ENCODE assay signal across 1 cellular context in the genomic region with DNA sequence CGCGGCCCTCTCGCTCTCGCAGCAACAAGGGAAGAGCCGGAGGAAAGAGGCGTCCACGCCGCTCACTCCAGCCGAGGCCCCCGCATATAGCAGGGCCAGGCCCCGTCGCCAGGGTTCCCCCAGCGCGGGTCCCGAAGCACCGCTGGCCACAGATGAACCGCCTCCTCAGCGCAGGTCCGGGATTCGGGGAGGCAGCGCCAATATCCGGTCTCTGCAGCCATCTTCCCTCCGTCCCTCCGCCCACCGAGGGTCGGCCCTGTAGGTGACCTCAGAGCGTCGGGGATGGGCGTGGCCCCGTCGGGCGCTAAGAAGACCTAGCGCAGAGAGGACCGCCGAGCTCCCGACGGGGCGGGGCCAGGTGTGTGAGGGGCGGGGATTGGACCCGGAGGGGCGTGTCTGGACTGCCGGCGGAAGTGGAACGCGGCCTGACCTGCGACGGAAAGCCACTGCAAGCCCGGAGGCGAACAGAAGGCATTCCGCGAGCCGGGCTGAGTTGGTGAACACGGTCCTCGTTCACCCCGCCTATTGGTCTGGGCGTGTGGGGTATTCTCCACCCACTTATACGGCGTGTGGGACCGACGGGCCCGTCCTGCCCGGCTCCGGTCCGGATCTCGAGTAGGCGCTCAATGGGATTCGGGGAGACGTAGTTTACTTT.
TF ChIP-seq lines count a peak whose summit lies in the region.

No MANE protein-coding gene starts in this region.

TF ChIP-seq in WTC11, 78 proteins besides CTCF, POLR2A, EP300 and RAD21 (continued from another document):
- TF ChIP-seq ZNF219 (CRISPR knock-in tag; IDR thresholded peaks at IDR 0.05; ENCODE audit: borderline replicate concordance), result 0 out of 2 replicates have a peak, but pooled peaks have one; percentile 52
- TF ChIP-seq RORB (CRISPR knock-in tag; IDR thresholded peaks at IDR 0.05), result no peak
- peak; percentile 28; the same call in 1 of the 2 replicates for TF ChIP-seq FOXK1 (CRISPR knock-in tag; IDR thresholded peaks at IDR 0.05)
- no peak; the same call in 1 of the 2 replicates for TF ChIP-seq NFYB (CRISPR knock-in tag; conservative IDR thresholded peaks at IDR 0.05; ENCODE audit: low read depth)
- TF ChIP-seq SOX15 (CRISPR knock-in tag; IDR thresholded peaks at IDR 0.05), result no peak
- no peak; the same call in 1 of the 2 replicates for TF ChIP-seq CREM (CRISPR knock-in tag; IDR thresholded peaks at IDR 0.05)
- no peak for TF ChIP-seq IRF2 (CRISPR knock-in tag; IDR thresholded peaks at IDR 0.05; ENCODE audit: borderline replicate concordance, low read depth)
- TF ChIP-seq JUN (CRISPR knock-in tag; IDR thresholded peaks at IDR 0.05), result 0 out of 2 replicates have a peak, but pooled peaks have one; percentile 23
- TF ChIP-seq ETV6 (CRISPR knock-in tag; IDR thresholded peaks at IDR 0.05), result 0 out of 2 replicates have a peak, but pooled peaks have one; percentile 52
- TF ChIP-seq ZNF423 (CRISPR knock-in tag; IDR thresholded peaks at IDR 0.05), result no peak
- TF ChIP-seq, protein P1, sequence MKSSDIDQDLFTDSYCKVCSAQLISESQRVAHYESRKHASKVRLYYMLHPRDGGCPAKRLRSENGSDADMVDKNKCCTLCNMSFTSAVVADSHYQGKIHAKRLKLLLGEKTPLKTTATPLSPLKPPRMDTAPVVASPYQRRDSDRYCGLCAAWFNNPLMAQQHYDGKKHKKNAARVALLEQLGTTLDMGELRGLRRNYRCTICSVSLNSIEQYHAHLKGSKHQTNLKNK (CRISPR knock-in tag; IDR thresholded peaks at IDR 0.05), result no peak
